12 cellular contexts compared by ENCODE assay signal in the genomic region with DNA sequence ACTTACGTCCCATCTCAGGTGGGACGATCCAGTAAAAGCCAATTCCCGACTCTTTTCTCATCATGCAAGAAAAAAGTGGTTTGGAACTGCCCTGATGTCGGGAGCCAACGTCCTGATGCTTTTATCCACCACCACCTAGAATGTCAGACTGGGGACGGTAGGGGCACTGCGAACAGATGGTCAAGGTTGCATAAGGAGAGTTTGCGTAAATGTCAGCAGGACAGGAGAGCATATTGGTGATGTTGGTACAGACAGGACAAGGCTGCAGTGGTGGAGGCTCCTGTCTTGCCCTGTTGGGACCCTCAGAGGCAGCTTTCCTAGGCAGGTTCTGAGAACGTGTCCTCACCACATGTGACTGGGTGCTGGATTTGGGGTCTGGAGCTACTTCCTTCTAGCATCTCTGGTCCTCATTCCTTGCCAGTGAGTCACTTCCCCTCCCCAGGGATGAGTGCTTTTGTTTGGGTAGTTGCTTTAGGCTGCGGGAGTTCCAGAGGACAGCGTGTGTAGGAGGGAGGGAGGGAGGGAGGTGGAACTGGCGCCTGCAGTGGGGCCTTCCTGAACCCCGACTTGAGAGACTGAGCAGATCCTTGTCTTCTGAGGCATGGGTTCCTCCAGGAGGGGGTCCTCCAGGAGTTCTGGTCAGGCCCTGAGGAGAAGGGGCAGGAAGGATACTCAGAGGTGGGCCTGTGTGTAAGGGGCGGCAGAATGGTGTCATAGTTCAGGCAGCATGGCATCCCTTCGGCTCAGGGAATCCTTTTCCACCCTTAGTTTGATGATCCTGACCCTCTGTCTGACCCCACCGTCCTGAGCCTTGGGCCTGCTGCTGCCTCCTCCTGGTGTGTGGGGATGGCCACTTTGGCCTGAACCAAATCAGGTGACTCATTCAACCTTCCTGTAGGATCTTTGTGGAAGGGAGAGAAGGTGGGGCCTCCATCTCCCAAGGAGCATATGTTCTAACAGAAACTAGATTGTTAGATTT. TPM values are rescaled to one million over a fixed set of nuclear protein-coding genes. Genes with fewer than 3 reads are reported as not detected.
DNase-seq lines count a peak whose midpoint lies in the region; ATAC-seq and TF ChIP-seq lines count a peak whose summit lies in the region.
"Had no signal": no experiment of that assay in that cellular context is flagged by ENCODE, and none has a peak within 500 bp of the region (broad histone marks: within the 10 kb centered on the region; RNA-seq: fewer than 3 reads in every experiment).

No MANE protein-coding gene starts in this region.

- DNase-seq in BJ (ENCODE audit: low read depth) (peak; percentile 54), MV-4-11 (lab: John Stamatoyannopoulos, UW) (peak; percentile 55), choroid plexus epithelial cell (ENCODE audit: low read depth) (peak; percentile 88), left colon (no peak), NCI-H187 (lab: John Stamatoyannopoulos, UW) (no peak), NCI-H1092 treated with DMSO at 0.1 percent for 48 hours (lab: John Stamatoyannopoulos, UW) (no peak), NCI-H1436 treated with DMSO at 0.1 percent for 48 hours (lab: John Stamatoyannopoulos, UW) (no peak)
- no peak for DNase-seq in activated CD4-positive, alpha-beta T cell treated with anti-CD3 and anti-CD28 coated beads, Interleukin-2, amount 50 U/mL, for 4 hours
- DNase-seq: activated effector memory CD4-positive, alpha-beta T cell treated with anti-CD3 and anti-CD28 coated beads, Interleukin-2, amount 50 U/mL, for 16 hours; esophagus squamous epithelium; NCI-H2081 had no signal

- peak; percentile 37 for ATAC-seq in left colon

- peak; percentile 41 for TF ChIP-seq CTCF in BJ (IDR thresholded peaks at IDR 0.05; ENCODE audit: insufficient read depth, low read depth, low read length)
- peak; percentile 41 for TF ChIP-seq CTCF in choroid plexus epithelial cell (conservative IDR thresholded peaks at IDR 0.05; ENCODE audit: low read depth, low read length)

- intact Hi-C loops in left colon (cut with DNase I, micrococcal nuclease) = no loop called here

- H3K36me3 ChIP-seq in BJ (ENCODE audit: control insufficient read depth, insufficient read depth, low read length) = no peaks in the 10 kb centered on the region
- H3K36me3 ChIP-seq: esophagus squamous epithelium had no signal

- POLR2A ChIA-PET in BJ (lab: Charles Lee) = interaction anchor here (0.7 kb wide), 1 partner anchor 10 kb away, joined by 5 read pairs; no protein-coding TSS in a partner anchor

- CTCF ChIA-PET in BJ (lab: Yijun Ruan, JAX) = interaction anchor here (0.6 kb wide), 2 partner anchors 116 to 266 kb away, joined by 3 read pairs; no protein-coding TSS in a partner anchor

- no peak overlapping the region for H3K4me3 ChIP-seq in BJ (ENCODE audit: low read depth, low read length)
- no peak overlapping the region for H3K4me3 ChIP-seq in choroid plexus epithelial cell (ENCODE audit: low read depth, low read length)
- H3K4me3 ChIP-seq: esophagus squamous epithelium had no signal

- no peaks in the 10 kb centered on the region for H3K27me3 ChIP-seq in BJ (ENCODE audit: control insufficient read depth, insufficient read depth, low read length)
- H3K27me3 ChIP-seq: esophagus squamous epithelium had no signal

RNA-seq across cellular contexts. Expression of a gene that starts 21.2 kb away (rescaled TPM):
- polyA plus RNA-seq in BJ (2011; rRNA removed) = 13.4 and 18.8 TPM in 2 replicates
- 30.3 and 32.6 TPM in 2 replicates for polyA minus RNA-seq in BJ (2011; rRNA and poly(A)+ RNA removed)
- total RNA-seq in left colon = 10 to 100 TPM; 35.2 to 45.5 TPM
- total RNA-seq: T-helper 2 cell treated with Interferon-gamma antibody and Interleukin-4, amounts not matched to agents 100 ng/mL and 5 ng/mL, for 36 hours had no signal

Comparison
In these comparisons a context has a peak if more than half of its experiments do, and no peak if none do; other contexts are left out.
1. DNase-seq: peak in BJ (single experiment), MV-4-11 (single experiment) and choroid plexus epithelial cell (single experiment); none in left colon (0 of 2), activated CD4-positive, alpha-beta T cell treated with anti-CD3 and anti-CD28 coated beads, Interleukin-2, amount 50 U/mL, for 4 hours (0 of 2), NCI-H187 (0 of 2), NCI-H1092 treated with DMSO at 0.1 percent for 48 hours (single experiment) and NCI-H1436 treated with DMSO at 0.1 percent for 48 hours (single experiment).